Comparison of ENCODE assay signal across 18 cellular contexts in genomic region chr13:32947886-32948285, GRCh38.
DNase-seq lines count a peak whose midpoint lies in the region; ATAC-seq, FAIRE-seq and TF ChIP-seq lines count a peak whose summit lies in the region.
"Had no signal": no experiment of that assay in that cellular context is flagged by ENCODE, and none has a peak within 500 bp of the region (broad histone marks: within the 10 kb centered on the region; RNA-seq: fewer than 3 reads in every experiment).

No MANE protein-coding gene starts in this region.

- no peak overlapping the region for H3K4me3 ChIP-seq in right atrium auricular region
- H3K4me3 ChIP-seq: gastroesophageal sphincter, GM12878, right lobe of liver, testis had no signal

- H3K27ac ChIP-seq in right atrium auricular region, result no peak overlapping the region
- H3K27ac ChIP-seq: C4-2B, gastroesophageal sphincter, right lobe of liver, RWPE1, testis had no signal

- peaks cover 0 to 5% of the 10 kb centered on the region in 2 donors for H3K9me3 ChIP-seq in right atrium auricular region
- H3K9me3 ChIP-seq: gastroesophageal sphincter, right lobe of liver, testis had no signal

- TF ChIP-seq CTCF in D721Med (IDR thresholded peaks at IDR 0.05; ENCODE audit: insufficient read depth, missing control alignments), result no peak
- no peak for TF ChIP-seq CTCF in right atrium auricular region (IDR thresholded peaks at IDR 0.05)

- no peaks in the 10 kb centered on the region for H3K27me3 ChIP-seq in right atrium auricular region
- H3K27me3 ChIP-seq: gastroesophageal sphincter, right lobe of liver, testis had no signal

- ATAC-seq in GM18909 (IDR thresholded peaks at IDR 0.05; ENCODE audit: poor library complexity, unreplicated experiment), result no peak
- ATAC-seq: gastroesophageal sphincter, GM12878, right lobe of liver had no signal

- DNase-seq in M059J (ENCODE audit: low read depth), result peak; percentile 11
- peak; percentile 25 to 69 for DNase-seq in NCI-H1930 (lab: John Stamatoyannopoulos, UW)
- peak; percentile 96 for DNase-seq in SK-N-DZ (ENCODE audit: low spot score)
- peak; percentile 3 for DNase-seq in myocyte (ENCODE audit: low read depth)
- no peak for DNase-seq in D721Med (ENCODE audit: insufficient read length, low spot score)
- no peak for DNase-seq in right atrium auricular region (ENCODE audit: low spot score)
- DNase-seq: activated CD4-positive, CD25-positive, alpha-beta regulatory T cell; amniotic stem cell; cerebellar nuclear complex; NK-92 treated with Interleukin-12 subunit alpha and Interleukin-12 subunit beta, amount 100 ng/mL, for 24 hours; right lobe of liver; stimulated activated CD4-positive, alpha-beta T cell treated with anti-CD3 and anti-CD28 coated beads, Interleukin-2, amount 100 ng/mL, for 24 hours; testis had no signal

- H3K4me1 ChIP-seq in right atrium auricular region, result no peaks in the 10 kb centered on the region
- H3K4me1 ChIP-seq: gastroesophageal sphincter, right lobe of liver, testis had no signal

- no peak for FAIRE-seq in D721Med (lab: Jason Lieb, UNC)
- FAIRE-seq: GM12878 had no signal

- H3K36me3 ChIP-seq in right atrium auricular region, result no peaks in the 10 kb centered on the region
- H3K36me3 ChIP-seq: gastroesophageal sphincter, right lobe of liver had no signal

Comparison
In these comparisons a context has a peak if more than half of its experiments do, and no peak if none do; other contexts are left out.
1. DNase-seq: peak in M059J (single experiment), NCI-H1930 (2 of 2), SK-N-DZ (single experiment) and myocyte (single experiment); none in D721Med (single experiment) and right atrium auricular region (single experiment).